ENCODE assay signal across 18 cellular contexts in genomic region chr13:72666391-72666790, GRCh38.
"Had no signal": no experiment of that assay in that cellular context is flagged by ENCODE, and none has a peak within 500 bp of the region (broad histone marks: within the 10 kb centered on the region; RNA-seq: fewer than 3 reads in every experiment).

No MANE protein-coding gene starts in this region.

- H3K36me3 Mint-ChIP-seq: naive B cell had no signal

- H3K4me1 Mint-ChIP-seq: naive B cell had no signal

- H3K4me3 Mint-ChIP-seq: mesothelial cell of epicardium, naive B cell had no signal

- H3K27ac Mint-ChIP-seq: mesothelial cell of epicardium, naive B cell had no signal

- DNase-seq: dermis blood vessel endothelial cell; effector CD4-positive, alpha-beta T cell; effector memory CD4-positive, alpha-beta T cell; foreskin fibroblast; foreskin melanocyte; gastrocnemius medialis; glutamatergic neuron; head of caudate nucleus; heart right ventricle; hippocampal formation; left cardiac atrium; left lung; left ventricle myocardium superior; lower lobe of right lung; mesenchymal stem cell; mucosa of descending colon; naive B cell had no signal

- ATAC-seq: gastrocnemius medialis, heart right ventricle, left cardiac atrium, left lung, left ventricle myocardium superior, lower lobe of right lung, mucosa of descending colon had no signal
